In the genomic region with DNA sequence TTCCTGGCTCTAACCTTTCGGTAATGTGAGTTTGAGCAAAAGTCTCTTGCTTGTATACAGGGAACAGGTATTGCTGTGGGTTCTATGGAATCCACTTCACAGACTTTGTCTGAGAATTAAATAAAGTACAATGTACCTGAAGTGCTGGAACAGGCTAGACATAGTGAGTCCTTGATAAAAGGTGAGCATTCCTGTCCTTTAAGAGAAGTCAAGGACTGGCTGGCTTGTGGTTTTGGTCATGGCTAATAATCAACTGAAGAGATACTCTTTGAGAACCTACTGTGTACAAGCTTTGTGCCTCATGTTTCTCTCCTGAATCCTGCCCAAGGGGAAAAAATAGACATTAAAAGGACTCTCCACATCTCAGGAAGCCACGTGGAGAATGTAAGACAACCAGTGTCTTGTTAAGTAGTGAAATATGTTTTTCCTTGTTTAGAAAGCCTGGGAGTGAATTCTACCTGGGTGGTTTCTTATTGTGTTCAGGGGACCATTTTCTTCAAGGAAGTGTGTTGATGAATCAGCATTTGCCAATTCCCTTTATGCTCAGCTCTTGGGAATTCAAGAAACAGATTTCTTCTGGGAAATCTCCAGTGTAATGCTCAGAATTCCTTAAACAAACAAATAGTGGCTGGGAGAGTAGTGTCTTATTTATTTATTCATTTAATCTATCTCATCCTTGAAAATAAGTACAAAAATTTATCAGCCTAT, we compare ENCODE assay signal across 17 cellular contexts. TPM values are rescaled to one million over a fixed set of nuclear protein-coding genes. Genes with fewer than 3 reads are reported as not detected.
DNase-seq lines count a peak whose midpoint lies in the region; ATAC-seq and TF ChIP-seq lines count a peak whose summit lies in the region.
"Had no signal": no experiment of that assay in that cellular context is flagged by ENCODE, and none has a peak within 500 bp of the region (broad histone marks: within the 10 kb centered on the region; RNA-seq: fewer than 3 reads in every experiment).

No MANE protein-coding gene starts in this region.

- ATAC-seq in lower lobe of right lung (peak; percentile 70 to 85), PC-3 (no peak)
- ATAC-seq: CD8-positive, alpha-beta T cell had no signal

- no peak overlapping the region for H2AFZ ChIP-seq in PC-3 (ENCODE audit: low read length)
- H2AFZ ChIP-seq: GM23248 had no signal

- POLR2A ChIA-PET in PC-3 (lab: Charles Lee; ENCODE audit: unreplicated experiment): no interaction called here

- no peaks in the 10 kb centered on the region for H4K20me1 ChIP-seq in PC-3 (ENCODE audit: low read length)

- H3F3A ChIP-seq in PC-3 (ENCODE audit: low read length, unreplicated experiment): no peaks in the 10 kb centered on the region

- H3K4me2 ChIP-seq in PC-3 (ENCODE audit: low read length): no peak overlapping the region

- in situ Hi-C loops in Caki2 (cut with HindIII; ENCODE audit: low pct_unique_long_range_greater_than_20kb, low sequenced_read_pairs): no loop called here

- BruUV-seq in PC-3 (replicated peaks; lab: Mats Ljungman, UMichigan): no TSS peak

- H3K4me3 ChIP-seq in epithelial cell of esophagus (ENCODE audit: low read length) (no peak overlapping the region), lower lobe of right lung (no peak overlapping the region), PC-3 (ENCODE audit: low read length) (no peak overlapping the region)
- H3K4me3 ChIP-seq: GM23248 had no signal

- intact Hi-C loops in lower lobe of right lung (cut with DNase I): no loop called here
- intact Hi-C loops in PC-3 (cut with micrococcal nuclease): no loop called here

- no peak overlapping the region for H3K9ac ChIP-seq in PC-3 (ENCODE audit: low read length)
- H3K9ac ChIP-seq: GM23248 had no signal

- no peaks in the 10 kb centered on the region for H3K9me2 ChIP-seq in PC-3 (replicated peaks; ENCODE audit: low read length)

- TF ChIP-seq CTCF in epithelial cell of esophagus (IDR thresholded peaks at IDR 0.05; ENCODE audit: insufficient read depth, low read depth, low read length, missing control alignments) (no peak), lower lobe of right lung (IDR thresholded peaks at IDR 0.05) (no peak), PC-3 (conservative IDR thresholded peaks at IDR 0.05; ENCODE audit: low read depth, low read length) (no peak), GM10266 (IDR thresholded peaks at IDR 0.05; ENCODE audit: control insufficient read depth, insufficient read depth, low read depth, missing control alignments) (no peak)

- H3K9me3 ChIP-seq in lower lobe of right lung (no peaks in the 10 kb centered on the region), PC-3 (ENCODE audit: low read length) (no peaks in the 10 kb centered on the region)

- DNase-seq in Caki2 (ENCODE audit: low read depth): peak; percentile 46
- peak; percentile 33 for DNase-seq in HT1080 (ENCODE audit: low read depth)
- peak; percentile 9 for DNase-seq in epithelial cell of esophagus (ENCODE audit: low read depth)
- no peak for DNase-seq in lower lobe of right lung
- no peak for DNase-seq in NCI-H2196 treated with DMSO at 0.1 percent for 48 hours (lab: John Stamatoyannopoulos, UW; ENCODE audit: unreplicated experiment)
- no peak for DNase-seq in PC-3
- DNase-seq in GM10266 (ENCODE audit: extremely low spot score): no peak
- no peak for DNase-seq in activated gamma-delta T cell treated with Interleukin-2 at 50 U/mL for 16 hours
- DNase-seq: CD8-positive, alpha-beta T cell; COR-L47; DMS53; GM23248; H9 had no signal

- H3K27ac ChIP-seq in lower lobe of right lung: no peak overlapping the region
- no peak overlapping the region for H3K27ac ChIP-seq in PC-3 (ENCODE audit: low read length)
- H3K27ac ChIP-seq: GM23248 had no signal

- no peaks in the 10 kb centered on the region for H3K27me3 ChIP-seq in lower lobe of right lung (ENCODE audit: low read depth)
- H3K27me3 ChIP-seq in PC-3 (ENCODE audit: low read length): no peaks in the 10 kb centered on the region

- H3K4me1 ChIP-seq in lower lobe of right lung (no peaks in the 10 kb centered on the region), PC-3 (ENCODE audit: insufficient read depth, low read length) (no peaks in the 10 kb centered on the region)

- CTCF ChIA-PET in PC-3 (lab: Charles Lee): no interaction called here

- no peaks in the 10 kb centered on the region for H3K79me2 ChIP-seq in PC-3 (ENCODE audit: low read length)

- no peaks in the 10 kb centered on the region for H3K36me3 ChIP-seq in lower lobe of right lung
- H3K36me3 ChIP-seq in PC-3 (ENCODE audit: low read depth, low read length): no peaks in the 10 kb centered on the region

RNA-seq across cellular contexts. Expression of a gene that starts 55.2 kb away (rescaled TPM):
- total RNA-seq in Caki2 (2014; rRNA removed; shearing (Covaris generic); ENCODE audit: low replicate concordance): 2.5 TPM in 1 of 2 replicates, not detected in the other
- 0.33 and 1.2 TPM in 2 replicates for total RNA-seq in HT1080 (2014; rRNA removed; shearing (Covaris generic))
- polyA plus RNA-seq in HT1080 (2015; cell fraction: cytosol; rRNA removed): 0.09 and 0.21 TPM in 2 replicates
- 0.11 TPM in 1 of 2 replicates, not detected in the other for polyA plus RNA-seq in HT1080 (2015; cell fraction: nucleus; rRNA removed)
- total RNA-seq in lower lobe of right lung (0.21 TPM), PC-3 (2014; rRNA removed) (not detected in 2 replicates)
- total RNA-seq: CD8-positive, alpha-beta T cell; GM23248; HT-29 had no signal
- polyA plus RNA-seq: AG04450, BJ, CD14-positive monocyte had no signal

Comparison
In these comparisons a context has a peak if more than half of its experiments do, and no peak if none do; other contexts are left out.
1. DNase-seq: peak in Caki2 (single experiment), HT1080 (single experiment) and epithelial cell of esophagus (single experiment); none in lower lobe of right lung (single experiment), NCI-H2196 treated with DMSO at 0.1 percent for 48 hours (single experiment), PC-3 (single experiment), GM10266 (single experiment) and activated gamma-delta T cell treated with Interleukin-2 at 50 U/mL for 16 hours (single experiment).